Comparison of ENCODE assay signal across 8 cellular contexts in the genomic region with DNA sequence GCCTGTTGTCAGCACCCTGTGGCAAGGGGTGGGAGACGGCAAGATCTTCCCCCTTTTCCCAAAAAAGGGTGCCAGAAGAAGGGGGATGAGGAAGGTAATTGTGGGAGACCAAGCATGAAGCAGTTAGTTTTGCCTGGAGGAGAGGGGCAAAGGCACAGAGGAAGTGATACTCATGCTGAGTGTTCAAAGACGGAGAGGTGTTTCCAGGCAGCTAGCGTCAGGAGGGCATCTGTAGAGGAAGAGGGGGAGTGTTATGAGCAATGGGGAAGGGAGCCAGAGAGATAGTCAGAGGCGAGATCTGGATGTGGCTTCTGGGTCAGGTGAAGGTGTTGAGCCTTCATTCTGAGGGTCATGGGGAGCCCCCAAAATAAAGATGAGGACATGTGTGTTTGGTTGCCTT. TPM values are rescaled to one million over a fixed set of nuclear protein-coding genes. Genes with fewer than 3 reads are reported as not detected.
DNase-seq lines count a peak whose midpoint lies in the region; ATAC-seq and TF ChIP-seq lines count a peak whose summit lies in the region.

No MANE protein-coding gene starts in this region.

- no peak for TF ChIP-seq POLR2A in gastrocnemius medialis (IDR thresholded peaks at IDR 0.05)

- H3K9me3 ChIP-seq in BE2C (no peaks in the 10 kb centered on the region), gastrocnemius medialis (no peaks in the 10 kb centered on the region)

- no peaks in the 10 kb centered on the region for H3K4me1 ChIP-seq in BE2C
- no peaks in the 10 kb centered on the region for H3K4me1 ChIP-seq in gastrocnemius medialis

- in situ Hi-C loops in gastrocnemius medialis (cut with MboI; ENCODE audit: low sequenced_read_pairs in 4 of 4), result no loop called here

- H3K4me3 ChIP-seq in BE2C (ENCODE audit: low read depth, low read length) (no peak overlapping the region), gastrocnemius medialis (no peak overlapping the region)

- H3K27me3 ChIP-seq in BE2C (no peaks in the 10 kb centered on the region), gastrocnemius medialis (no peaks in the 10 kb centered on the region)

- TF ChIP-seq CTCF in BE2C (IDR thresholded peaks at IDR 0.05; ENCODE audit: low read depth, low read length) (no peak), gastrocnemius medialis (IDR thresholded peaks at IDR 0.05 in 4 of 5, conservative IDR thresholded peaks at IDR 0.05 in 1 of 5) (no peak)

- no peak overlapping the region for H3K27ac ChIP-seq in gastrocnemius medialis

- peak; percentile 45 for DNase-seq in activated naive CD4-positive, alpha-beta T cell treated with Interleukin-2 at 50 U/mL for 16 hours
- DNase-seq in activated naive CD4-positive, alpha-beta T cell treated with anti-CD3 and anti-CD28 coated beads, Interleukin-2, amount 50 U/mL, for 16 hours, result no peak
- DNase-seq in activated T-cell treated with anti-CD3 and anti-CD28 coated beads for 24 hours (ENCODE audit: low read depth) (peak; percentile 42), HuH-7 (ENCODE audit: low spot score) (no peak), BE2C (no peak), gastrocnemius medialis (no peak)
- peak; percentile 17 to 52 for DNase-seq in stimulated activated CD4-positive, alpha-beta T cell treated with anti-CD3 and anti-CD28 coated beads, Interleukin-1b, Interleukin-23, amount 100 ng/mL, for 4 hours (ENCODE audit: low read depth in 2 of 2)

- H3K36me3 ChIP-seq in BE2C (no peaks in the 10 kb centered on the region), gastrocnemius medialis (no peaks in the 10 kb centered on the region)

- intact Hi-C loops in gastrocnemius medialis (cut with DNase I; ENCODE audit: low total_unique reads), result no loop called here

- peak; percentile 50 for ATAC-seq in HG03442 (IDR thresholded peaks at IDR 0.05; ENCODE audit: unreplicated experiment)
- ATAC-seq in gastrocnemius medialis, result no peak

RNA-seq across cellular contexts. Expression of a gene that starts 26.9 kb away (rescaled TPM):
- 0.62 TPM for polyA plus RNA-seq in BE2C (2012; ENCODE audit: insufficient read depth, insufficient read length, low read depth)
- under 1 TPM; 0.39 to 0.97 (median 0.76) TPM for total RNA-seq in gastrocnemius medialis

RNA-seq across cellular contexts. Expression of a gene that starts 49.7 kb away (rescaled TPM):
- not detected for polyA plus RNA-seq in BE2C (2012; ENCODE audit: insufficient read depth, insufficient read length, low read depth)
- not detected for total RNA-seq in gastrocnemius medialis

Comparison
In these comparisons a context has a peak if more than half of its experiments do, and no peak if none do; other contexts are left out.
1. DNase-seq: peak in activated naive CD4-positive, alpha-beta T cell treated with Interleukin-2 at 50 U/mL for 16 hours (single experiment), activated T-cell treated with anti-CD3 and anti-CD28 coated beads for 24 hours (single experiment) and stimulated activated CD4-positive, alpha-beta T cell treated with anti-CD3 and anti-CD28 coated beads, Interleukin-1b, Interleukin-23, amount 100 ng/mL, for 4 hours (2 of 2); none in activated naive CD4-positive, alpha-beta T cell treated with anti-CD3 and anti-CD28 coated beads, Interleukin-2, amount 50 U/mL, for 16 hours (single experiment), HuH-7 (single experiment), BE2C (single experiment) and gastrocnemius medialis (0 of 2).